In genomic region chr19:40412866-40413265, GRCh38 we compare ENCODE assay signal across 1 cellular context.
TF ChIP-seq lines count a peak whose summit lies in the region.

No MANE protein-coding gene starts in this region.

TF ChIP-seq in WTC11, 78 proteins besides CTCF, POLR2A, EP300 and RAD21:
- TF ChIP-seq ZNF425 (CRISPR knock-in tag; conservative IDR thresholded peaks at IDR 0.05) (no peak), GTF2I (CRISPR knock-in tag; conservative IDR thresholded peaks at IDR 0.05) (peak; percentile 83)
